ENCODE assay signal across 19 cellular contexts in the genomic region with DNA sequence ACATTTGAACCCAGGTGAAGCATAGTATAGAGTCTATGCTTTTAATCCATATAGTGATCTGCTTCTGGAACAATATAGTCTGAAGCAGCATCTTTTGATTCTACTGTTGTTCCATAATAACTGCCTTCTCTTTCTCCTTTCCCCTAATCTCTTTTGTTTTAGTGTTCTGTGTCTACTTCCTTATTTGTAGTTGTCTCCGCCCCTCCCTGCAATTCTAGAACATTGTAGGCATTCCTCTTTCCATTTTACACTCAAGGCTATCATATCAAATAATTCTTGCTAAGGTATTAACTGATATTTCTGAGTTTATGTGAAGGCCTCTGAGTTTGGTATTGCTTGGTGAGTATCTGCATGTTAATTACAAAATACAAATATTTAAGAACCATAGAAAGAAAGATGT. TPM values are rescaled to one million over a fixed set of nuclear protein-coding genes. Genes with fewer than 3 reads are reported as not detected.
DNase-seq lines count a peak whose midpoint lies in the region; ATAC-seq, FAIRE-seq and TF ChIP-seq lines count a peak whose summit lies in the region.
"Had no signal": no experiment of that assay in that cellular context is flagged by ENCODE, and none has a peak within 500 bp of the region (broad histone marks: within the 10 kb centered on the region; RNA-seq: fewer than 3 reads in every experiment).

No MANE protein-coding gene starts in this region.

- H3K79me2 ChIP-seq in K562 (ENCODE audit: control insufficient read depth, insufficient read depth, low read length) = no peaks in the 10 kb centered on the region

- ATAC-seq in K562 (no peak), HG03095 (IDR thresholded peaks at IDR 0.05; ENCODE audit: unreplicated experiment) (no peak)
- ATAC-seq: activated naive CD4-positive, alpha-beta T cell treated with anti-CD3 and anti-CD28 coated beads, Interleukin-2, amount 50 U/mL, for 72 hours; T-cell had no signal

- no TSS peak for BruUV-seq in K562 (replicated peaks; lab: Mats Ljungman, UMichigan)

- no peaks in the 10 kb centered on the region for H4K20me1 ChIP-seq in K562 (replicated peaks; ENCODE audit: control insufficient read depth, insufficient read depth, low read length)

- H3K36me3 ChIP-seq in K562 (ENCODE audit: control insufficient read depth, insufficient read depth, low read length) = 0 out of 3 replicates have a peak, but pooled peaks cover 2% of the 10 kb centered on the region
- H3K36me3 ChIP-seq in mucosa of rectum (ENCODE audit: control insufficient read depth in 2 of 2, insufficient read depth in 2 of 2, low read length in 2 of 2) = no peaks in the 10 kb centered on the region
- H3K36me3 ChIP-seq: cardiac muscle cell had no signal

- FAIRE-seq in K562 (lab: Jason Lieb, UNC) = no peak
- FAIRE-seq: H1 had no signal

- no peaks in the 10 kb centered on the region for H3K9me1 ChIP-seq in K562 (ENCODE audit: control insufficient read depth, insufficient read depth, low read length)

- H2AFZ ChIP-seq in K562 (ENCODE audit: low read depth, low read length) = no peak overlapping the region

- H3K4me1 ChIP-seq in K562 (replicated peaks in 1 of 2; ENCODE audit: control insufficient read depth in 2 of 2, insufficient read depth in 2 of 2, low read length in 2 of 2) (no peaks in the 10 kb centered on the region; a peak in 1 of 5 replicates), mucosa of rectum (ENCODE audit: control insufficient read depth in 2 of 2, insufficient read depth in 2 of 2, low read length in 2 of 2) (peaks cover 10 to 14% of the 10 kb centered on the region in 2 donors)

- no peak for TF ChIP-seq RAD21 in K562 (CRISPR knock-in tag; conservative IDR thresholded peaks at IDR 0.05 in 1 of 2, IDR thresholded peaks at IDR 0.05 in 1 of 2)

- in situ Hi-C loops in K562 (cut with MboI) = no loop called here

- H3K27ac ChIP-seq in K562 (ENCODE audit: extremely low read depth, low read depth, low read length) (no peak overlapping the region), mucosa of rectum (ENCODE audit: low read depth in 2 of 2, low read length in 2 of 2) (peak overlapping the region; percentile 7 to 17)
- H3K27ac ChIP-seq: cardiac muscle cell, Peyer's patch, VCaP had no signal

- H3K27me3 ChIP-seq in K562 (ENCODE audit: control insufficient read depth in 2 of 2, insufficient read depth in 2 of 2, low read length in 2 of 2) = no peaks in the 10 kb centered on the region
- H3K27me3 ChIP-seq in mucosa of rectum (ENCODE audit: control insufficient read depth in 2 of 2, insufficient read depth in 2 of 2, low read length in 2 of 2) = no peaks in the 10 kb centered on the region
- H3K27me3 ChIP-seq: cardiac muscle cell, Peyer's patch had no signal

- DNase-seq in HT-29 (ENCODE audit: low spot score) (peak; percentile 11), NCI-H69 (lab: John Stamatoyannopoulos, UW) (peak; percentile 17), K562 (ENCODE audit: extremely low read depth in 1 of 4, low spot score in 3 of 4) (no peak), iPS-NIHi11 (ENCODE audit: low spot score) (no peak), middle frontal gyrus (ENCODE audit: extremely low spot score, low spot score) (no peak)
- DNase-seq: activated CD4-positive, alpha-beta T cell treated with anti-CD3 and anti-CD28 coated beads, Interleukin-2, amount 50 U/mL, for 1 hour; aorta; CD8-positive, alpha-beta memory T cell; nucleus accumbens; Peyer's patch; SIG-M5; T-cell; trophoblast cell had no signal

- no peak for TF ChIP-seq EP300 in K562 (IDR thresholded peaks at IDR 0.05; ENCODE audit: low read length)

- 82% methylated on average over 1 of the region's 1 CpG for WGBS in K562 (ENCODE audit: insufficient coverage, low coverage, missing lambda C conversion rate)

- intact Hi-C loops in K562 (cut with micrococcal nuclease) = no loop called here

- CTCF ChIA-PET in K562 (lab: Yijun Ruan, JAX; ENCODE audit: low intra/inter-chr PET ratio) = no interaction called here

- H3K9me3 ChIP-seq in K562 (replicated peaks; ENCODE audit: control insufficient read depth, insufficient read depth, low read depth, low read length) (no peaks in the 10 kb centered on the region), mucosa of rectum (ENCODE audit: control insufficient read depth in 2 of 2, low read length in 2 of 2) (no peaks in the 10 kb centered on the region)
- H3K9me3 ChIP-seq: Peyer's patch had no signal

- no peak overlapping the region for H3K4me2 ChIP-seq in K562 (ENCODE audit: insufficient read depth, low read length)

- H3K9ac ChIP-seq in K562 (ENCODE audit: insufficient read depth in 1 of 2, low read depth in 2 of 2, low read length in 2 of 2) = no peak overlapping the region
- H3K9ac ChIP-seq in mucosa of rectum (ENCODE audit: low read depth in 1 of 2, low read length in 2 of 2) = no peak overlapping the region

- no peak overlapping the region for H3K4me3 ChIP-seq in K562
- no peak overlapping the region for H3K4me3 ChIP-seq in mucosa of rectum (ENCODE audit: low read length in 2 of 2)
- H3K4me3 ChIP-seq: cardiac muscle cell, Peyer's patch had no signal

- POLR2A ChIA-PET in K562 (lab: Yijun Ruan, JAX) = no interaction called here

- no peak for TF ChIP-seq CTCF in K562 (IDR thresholded peaks at IDR 0.05 in 2 of 3, conservative IDR thresholded peaks at IDR 0.05 in 1 of 3; ENCODE audit: insufficient read depth in 2 of 3, low read depth in 1 of 3, low read length in 3 of 3)

- no peak for TF ChIP-seq POLR2A in K562 (conservative IDR thresholded peaks at IDR 0.05)

TF ChIP-seq in K562, 482 proteins besides CTCF, POLR2A, EP300 and RAD21:
- TF ChIP-seq ZBTB7A (IDR thresholded peaks at IDR 0.05; ENCODE audit: borderline replicate concordance, control insufficient read depth, low read depth, low read length) = no peak
- no peak for TF ChIP-seq HDAC2 (IDR thresholded peaks at IDR 0.05)
- TF ChIP-seq KAT8 (IDR thresholded peaks at IDR 0.05; ENCODE audit: low read depth) = no peak
- TF ChIP-seq BCOR (IDR thresholded peaks at IDR 0.05) = peak; percentile 48
- TF ChIP-seq POLR3G (IDR thresholded peaks at IDR 0.05; ENCODE audit: extremely low read depth, insufficient read length, insufficient replicate concordance) = no peak
- TF ChIP-seq RBM25 (IDR thresholded peaks at IDR 0.05; ENCODE audit: low read depth, low read length, severe bottlenecking) = peak; percentile 60
- no peak for TF ChIP-seq AFF1 (IDR thresholded peaks at IDR 0.05; ENCODE audit: low read depth in 1 of 2, partially characterized antibody in 2 of 2)
- no peak for TF ChIP-seq HDAC8 (tag; IDR thresholded peaks at IDR 0.05)
- TF ChIP-seq ARHGAP35 (IDR thresholded peaks at IDR 0.05; ENCODE audit: partially characterized antibody) = no peak

RNA-seq across cellular contexts. Expression of gene BLTP1, which starts 11.6 kb away (rescaled TPM):
- total RNA-seq in HT-29 (2014; rRNA removed; shearing (Covaris generic)) = 17.9 and 21.5 TPM in 2 replicates
- 37.8 and 159 TPM in 2 replicates for total RNA-seq in K562 (2011; cell fraction: chromatin; rRNA removed; ENCODE audit: low replicate concordance)
- 25.5 and 37.8 TPM in 2 replicates for total RNA-seq in K562 (2011; cell fraction: nucleolus; rRNA removed)
- total RNA-seq in K562 (2011; cell fraction: nucleoplasm; rRNA removed) = 54.1 and 87.3 TPM in 2 replicates
- total RNA-seq in K562 (2014; rRNA removed) (11.1 and 12.2 TPM in 2 replicates), K562 (2014; rRNA removed; fragmentation: Illumina TruSeq; extraction: Trizol) (21.8 and 26.3 TPM in 2 replicates), K562 (2015; rRNA removed; fragmentation: Illumina TruSeq; extraction: Trizol) (25.1 and 25.9 TPM in 2 replicates), K562 (2021) (13.1 and 16.3 TPM in 2 replicates)
- polyA plus RNA-seq in K562 (2011; rRNA removed) (26.0 and 29.1 TPM in 2 replicates), K562 (2014; fragmentation: Illumina TruSeq; extraction: Trizol) (12.0 and 14.1 TPM in 2 replicates), K562 (2014; fragmentation: Nextera tagmentation; extraction: Ambion mirVana) (1 to 10 TPM; 2.8 to 4.5 TPM), K562 (2014; rRNA removed) (10.0 and 14.3 TPM in 2 replicates)
- polyA plus RNA-seq in K562 (2011; cell fraction: cytosol; rRNA removed) = 5.1 and 10.0 TPM in 2 replicates
- polyA plus RNA-seq in K562 (2011; cell fraction: nucleus; rRNA removed) = 54.6 and 88.2 TPM in 2 replicates
- 8.3 and 14.1 TPM in 2 replicates for polyA plus RNA-seq in K562 (2012)
- 107 and 144 TPM in 2 replicates for polyA minus RNA-seq in K562 (2011; rRNA and poly(A)+ RNA removed)
- polyA minus RNA-seq in K562 (2011; cell fraction: cytosol; rRNA and poly(A)+ RNA removed) = 22.8 and 32.4 TPM in 2 replicates
- polyA minus RNA-seq in K562 (2011; cell fraction: nucleus; rRNA and poly(A)+ RNA removed) = 131 and 285 TPM in 2 replicates

Comparison
In these comparisons a context has a peak if more than half of its experiments do, and no peak if none do; other contexts are left out.
1. DNase-seq: peak in HT-29 (single experiment) and NCI-H69 (single experiment); none in K562 (0 of 4), iPS-NIHi11 (single experiment) and middle frontal gyrus (single experiment).